ENCODE assay signal across 14 cellular contexts in genomic region chr9:92036411-92036746, GRCh38.
"Had no signal": no experiment of that assay in that cellular context is flagged by ENCODE, and none has a peak within 500 bp of the region (broad histone marks: within the 10 kb centered on the region; RNA-seq: fewer than 3 reads in every experiment).

No MANE protein-coding gene starts in this region.

- H3K9me3 Mint-ChIP-seq: activated T-helper 17 cell treated with anti-CD3 and anti-CD28 coated beads, Interleukin-2, amount 50 U/mL, for 72 hours; naive thymus-derived CD8-positive, alpha-beta T cell had no signal

- DNase-seq: activated CD4-positive, alpha-beta T cell treated with anti-CD3 and anti-CD28 coated beads, Interleukin-2, amount 50 U/mL, for 1 hour; activated naive CD4-positive, alpha-beta T cell treated with Interleukin-2 at 50 U/mL for 16 hours; activated T-cell treated with anti-CD3 and anti-CD28 coated beads for 4 hours; aorta; dermis blood vessel endothelial cell; kidney glomerular epithelial cell; naive thymus-derived CD8-positive, alpha-beta T cell; stimulated activated naive CD8-positive, alpha-beta T cell treated with anti-CD3 and anti-CD28 coated beads, Interleukin-15, Interleukin-2, amounts not matched to agents 100 U/mL and 50 U/mL, for 24 hours had no signal

- H3K4me3 ChIP-seq: lung, SK-N-MC had no signal

- H3K27ac ChIP-seq: epithelial cell of prostate, neutrophil, SK-N-MC had no signal

- H3K27ac Mint-ChIP-seq: activated T-helper 17 cell treated with anti-CD3 and anti-CD28 coated beads, Interleukin-2, amount 50 U/mL, for 72 hours had no signal

- H3K27me3 ChIP-seq: neutrophil had no signal

- H3K4me1 Mint-ChIP-seq: activated T-helper 17 cell treated with anti-CD3 and anti-CD28 coated beads, Interleukin-2, amount 50 U/mL, for 72 hours had no signal

- H3K27me3 Mint-ChIP-seq: activated T-helper 17 cell treated with anti-CD3 and anti-CD28 coated beads, Interleukin-2, amount 50 U/mL, for 72 hours; naive thymus-derived CD8-positive, alpha-beta T cell had no signal

- ATAC-seq: activated CD4-positive, CD25-positive, alpha-beta regulatory T cell treated with anti-CD3 and anti-CD28 coated beads, Interleukin-2, amount 50 U/mL, for 24 hours; activated T-helper 17 cell treated with anti-CD3 and anti-CD28 coated beads, Interleukin-2, amount 50 U/mL, for 72 hours; naive thymus-derived CD8-positive, alpha-beta T cell; stimulated activated naive CD8-positive, alpha-beta T cell treated with anti-CD3 and anti-CD28 coated beads, Interleukin-15, Interleukin-2, amounts not matched to agents 100 U/mL and 50 U/mL, for 24 hours had no signal

- H3K4me3 Mint-ChIP-seq: activated T-helper 17 cell treated with anti-CD3 and anti-CD28 coated beads, Interleukin-2, amount 50 U/mL, for 72 hours; naive thymus-derived CD8-positive, alpha-beta T cell had no signal
